Comparison of ENCODE assay signal across 29 cellular contexts in genomic region chr17:74603032-74603635, GRCh38. TPM values are rescaled to one million over a fixed set of nuclear protein-coding genes. Genes with fewer than 3 reads are reported as not detected.
DNase-seq lines count a peak whose midpoint lies in the region; ATAC-seq and TF ChIP-seq lines count a peak whose summit lies in the region.
"Had no signal": no experiment of that assay in that cellular context is flagged by ENCODE, and none has a peak within 500 bp of the region (broad histone marks: within the 10 kb centered on the region; RNA-seq: fewer than 3 reads in every experiment).

No MANE protein-coding gene starts in this region.

- H3K36me3 Mint-ChIP-seq in T-helper 2 cell treated with Interferon-gamma antibody and Interleukin-4, amounts not matched to agents 5 μg/mL and 100 μg/mL, for 36 hours (ENCODE audit: low read depth): no peaks in the 10 kb centered on the region
- no peaks in the 10 kb centered on the region for H3K36me3 Mint-ChIP-seq in osteocyte (ENCODE audit: unreplicated experiment)

- H3K9me3 Mint-ChIP-seq in stimulated activated naive CD8-positive, alpha-beta T cell treated with anti-CD3 and anti-CD28 coated beads, Interleukin-15, amount 100 ng/mL, for 72 hours: no peaks in the 10 kb centered on the region
- no peaks in the 10 kb centered on the region for H3K9me3 Mint-ChIP-seq in T-helper 2 cell treated with Interferon-gamma antibody and Interleukin-4, amounts not matched to agents 5 μg/mL and 100 μg/mL, for 36 hours
- no peaks in the 10 kb centered on the region for H3K9me3 Mint-ChIP-seq in osteocyte (ENCODE audit: unreplicated experiment)
- H3K9me3 Mint-ChIP-seq: activated T-helper 2 cell treated with anti-CD3 and anti-CD28 coated beads, Interferon-gamma antibody, Interleukin-2, Interleukin-4, amounts not matched to agents 10 μg/mL and 5 μg/mL and 100 μg/mL, durations not matched to agents 14 hours and 24 hours and 36 hours; effector memory CD8-positive, alpha-beta T cell; stimulated activated naive CD8-positive, alpha-beta T cell treated with anti-CD3 and anti-CD28 coated beads, Interleukin-15, Interleukin-2, amounts not matched to agents 100 ng/mL and 50 ng/mL, for 24 hours had no signal

- H3K4me3 Mint-ChIP-seq in stimulated activated naive CD8-positive, alpha-beta T cell treated with anti-CD3 and anti-CD28 coated beads, Interleukin-15, amount 100 ng/mL, for 72 hours: no peak overlapping the region
- peak overlapping the region; percentile 25 for H3K4me3 Mint-ChIP-seq in T-helper 2 cell treated with Interferon-gamma antibody and Interleukin-4, amounts not matched to agents 5 μg/mL and 100 μg/mL, for 36 hours
- H3K4me3 Mint-ChIP-seq in osteocyte (ENCODE audit: unreplicated experiment): no peak overlapping the region
- H3K4me3 Mint-ChIP-seq: effector memory CD8-positive, alpha-beta T cell; HFFc6; stimulated activated naive CD8-positive, alpha-beta T cell treated with anti-CD3 and anti-CD28 coated beads, Interleukin-15, Interleukin-2, amounts not matched to agents 100 ng/mL and 50 ng/mL, for 24 hours had no signal

- peak; percentile 31 for DNase-seq in SIG-M5 treated with dmso at 0.1 percent for 504 hours (lab: John Stamatoyannopoulos, UW; ENCODE audit: unreplicated experiment)
- no peak for DNase-seq in SIG-M5 (lab: John Stamatoyannopoulos, UW)
- no peak for DNase-seq in stimulated activated naive CD8-positive, alpha-beta T cell treated with anti-CD3 and anti-CD28 coated beads, Interleukin-15, amount 100 ng/mL, for 72 hours
- DNase-seq in stimulated activated naive CD8-positive, alpha-beta T cell treated with anti-CD3 and anti-CD28 coated beads, Interleukin-15, Interleukin-2, amounts not matched to agents 100 U/mL and 50 U/mL, for 24 hours: no peak
- DNase-seq in T-helper 2 cell treated with Interferon-gamma antibody and Interleukin-4, amounts not matched to agents 5 μg/mL and 100 μg/mL, for 36 hours (ENCODE audit: low spot score): no peak
- DNase-seq in osteocyte (ENCODE audit: extremely low spot score, unreplicated experiment): no peak
- no peak for DNase-seq in midbrain (lab: John Stamatoyannopoulos, UW)
- DNase-seq in kidney tubule cell (ENCODE audit: low spot score): no peak
- DNase-seq: AML-193; Calu3; effector memory CD8-positive, alpha-beta T cell; EL; HFFc6; islet precursor cell; lower lobe of right lung; NCI-H1105 treated with DMSO at 0.1 percent for 48 hours; NCI-H2029 treated with DMSO at 0.1 percent for 48 hours; nucleus accumbens; SK-N-SH; stimulated activated CD4-positive, alpha-beta T cell treated with anti-CD3 and anti-CD28 coated beads, Interleukin-4, amount 100 ng/mL, for 24 hours; T1000 had no signal

- no peak for TF ChIP-seq CTCF in osteocyte (IDR thresholded peaks at IDR 0.05)

- peak; percentile 74 for ATAC-seq in stimulated activated naive CD8-positive, alpha-beta T cell treated with anti-CD3 and anti-CD28 coated beads, Interleukin-15, amount 100 ng/mL, for 72 hours
- no peak for ATAC-seq in stimulated activated naive CD8-positive, alpha-beta T cell treated with anti-CD3 and anti-CD28 coated beads, Interleukin-15, Interleukin-2, amounts not matched to agents 100 U/mL and 50 U/mL, for 24 hours
- ATAC-seq: body of pancreas; effector memory CD8-positive, alpha-beta T cell; esophagus mucosa; Panc1 had no signal

- peaks cover 39% of the 10 kb centered on the region for H3K27me3 Mint-ChIP-seq in stimulated activated naive CD8-positive, alpha-beta T cell treated with anti-CD3 and anti-CD28 coated beads, Interleukin-15, amount 100 ng/mL, for 72 hours
- H3K27me3 Mint-ChIP-seq in T-helper 2 cell treated with Interferon-gamma antibody and Interleukin-4, amounts not matched to agents 5 μg/mL and 100 μg/mL, for 36 hours (ENCODE audit: low read depth): peaks cover 25% of the 10 kb centered on the region
- H3K27me3 Mint-ChIP-seq in osteocyte (ENCODE audit: unreplicated experiment): peaks cover 23% of the 10 kb centered on the region

- peaks cover 37% of the 10 kb centered on the region for H3K4me1 Mint-ChIP-seq in stimulated activated naive CD8-positive, alpha-beta T cell treated with anti-CD3 and anti-CD28 coated beads, Interleukin-15, amount 100 ng/mL, for 72 hours
- H3K4me1 Mint-ChIP-seq in T-helper 2 cell treated with Interferon-gamma antibody and Interleukin-4, amounts not matched to agents 5 μg/mL and 100 μg/mL, for 36 hours (ENCODE audit: low read depth): peaks cover 8% of the 10 kb centered on the region
- H3K4me1 Mint-ChIP-seq in osteocyte (ENCODE audit: unreplicated experiment): peaks cover 9% of the 10 kb centered on the region

- H3K27ac Mint-ChIP-seq in stimulated activated naive CD8-positive, alpha-beta T cell treated with anti-CD3 and anti-CD28 coated beads, Interleukin-15, amount 100 ng/mL, for 72 hours: no peak overlapping the region
- peak overlapping the region; percentile 42 for H3K27ac Mint-ChIP-seq in T-helper 2 cell treated with Interferon-gamma antibody and Interleukin-4, amounts not matched to agents 5 μg/mL and 100 μg/mL, for 36 hours
- no peak overlapping the region for H3K27ac Mint-ChIP-seq in osteocyte (ENCODE audit: unreplicated experiment)
- H3K27ac Mint-ChIP-seq: activated T-helper 2 cell treated with anti-CD3 and anti-CD28 coated beads, Interferon-gamma antibody, Interleukin-2, Interleukin-4, amounts not matched to agents 10 μg/mL and 5 μg/mL and 100 μg/mL, durations not matched to agents 14 hours and 24 hours and 36 hours; effector memory CD8-positive, alpha-beta T cell; HFFc6; stimulated activated naive CD8-positive, alpha-beta T cell treated with anti-CD3 and anti-CD28 coated beads, Interleukin-15, Interleukin-2, amounts not matched to agents 100 ng/mL and 50 ng/mL, for 24 hours had no signal

RNA-seq across cellular contexts. Expression of gene CD300LD, which starts 11.1 kb away (rescaled TPM):
- not detected in 2 replicates for total RNA-seq in osteocyte
- total RNA-seq: activated T-helper 2 cell treated with anti-CD3 and anti-CD28 coated beads, Interferon-gamma antibody, Interleukin-2, Interleukin-4, amounts not matched to agents 10 μg/mL and 5 μg/mL and 100 μg/mL, durations not matched to agents 14 hours and 24 hours and 36 hours; body of pancreas; Calu3; esophagus mucosa; frontal cortex; HFFc6; HT1080; lower lobe of right lung; tibial nerve had no signal

RNA-seq across cellular contexts. Expression of gene CD300E, which starts 20.4 kb away (rescaled TPM):
- total RNA-seq in osteocyte: not detected in 2 replicates
- total RNA-seq: activated T-helper 2 cell treated with anti-CD3 and anti-CD28 coated beads, Interferon-gamma antibody, Interleukin-2, Interleukin-4, amounts not matched to agents 10 μg/mL and 5 μg/mL and 100 μg/mL, durations not matched to agents 14 hours and 24 hours and 36 hours; body of pancreas; Calu3; HFFc6; HT1080 had no signal

RNA-seq across cellular contexts. Expression of gene CD300H, which starts 35.8 kb away (rescaled TPM):
- not detected in 2 replicates for total RNA-seq in osteocyte
- total RNA-seq: activated T-helper 2 cell treated with anti-CD3 and anti-CD28 coated beads, Interferon-gamma antibody, Interleukin-2, Interleukin-4, amounts not matched to agents 10 μg/mL and 5 μg/mL and 100 μg/mL, durations not matched to agents 14 hours and 24 hours and 36 hours; body of pancreas; Calu3; esophagus mucosa; frontal cortex; HFFc6; HT1080; tibial nerve had no signal

RNA-seq across cellular contexts. Expression of gene CD300C, which starts 57.2 kb away (rescaled TPM):
- total RNA-seq in osteocyte: not detected in 2 replicates
- total RNA-seq: activated T-helper 2 cell treated with anti-CD3 and anti-CD28 coated beads, Interferon-gamma antibody, Interleukin-2, Interleukin-4, amounts not matched to agents 10 μg/mL and 5 μg/mL and 100 μg/mL, durations not matched to agents 14 hours and 24 hours and 36 hours; Calu3; frontal cortex; HFFc6 had no signal
